ENCODE assay signal across 17 cellular contexts in genomic region chr1:82927753-82928152, GRCh38.
DNase-seq lines count a peak whose midpoint lies in the region; ATAC-seq and TF ChIP-seq lines count a peak whose summit lies in the region.
"Had no signal": no experiment of that assay in that cellular context is flagged by ENCODE, and none has a peak within 500 bp of the region (broad histone marks: within the 10 kb centered on the region; RNA-seq: fewer than 3 reads in every experiment).

No MANE protein-coding gene starts in this region.

- H3K4me2 ChIP-seq in GM23338 = no peak overlapping the region

- H3K9me3 Mint-ChIP-seq in GM23338 (no peaks in the 10 kb centered on the region), endodermal cell (no peaks in the 10 kb centered on the region), nephron (no peaks in the 10 kb centered on the region)

- H4K20me1 ChIP-seq in GM23338 (replicated peaks; ENCODE audit: insufficient read depth) = no peaks in the 10 kb centered on the region

- H3K36me3 Mint-ChIP-seq in GM23338 (ENCODE audit: low read depth) (no peaks in the 10 kb centered on the region), endodermal cell (ENCODE audit: low read depth) (no peaks in the 10 kb centered on the region), nephron (ENCODE audit: low read depth) (no peaks in the 10 kb centered on the region)

- H3K27ac Mint-ChIP-seq in GM23338 = no peak overlapping the region
- H3K27ac Mint-ChIP-seq in endodermal cell = no peak overlapping the region
- peak overlapping the region; percentile 10 to 47 (median 36) for H3K27ac Mint-ChIP-seq in nephron
- H3K27ac Mint-ChIP-seq: CD8-positive, alpha-beta memory T cell had no signal

- no peaks in the 10 kb centered on the region for H3F3A ChIP-seq in GM23338 (replicated peaks; ENCODE audit: low read depth)

- H3K27me3 Mint-ChIP-seq in GM23338 (ENCODE audit: insufficient read depth, low read depth, poor library complexity) (no peaks in the 10 kb centered on the region), endodermal cell (ENCODE audit: insufficient read depth) (no peaks in the 10 kb centered on the region), nephron (ENCODE audit: low read depth) (no peaks in the 10 kb centered on the region)
- H3K27me3 Mint-ChIP-seq: CD8-positive, alpha-beta memory T cell had no signal

- no peaks in the 10 kb centered on the region for H3K79me2 ChIP-seq in GM23338 (replicated peaks; ENCODE audit: insufficient read depth)

- no peak overlapping the region for H3K9ac ChIP-seq in endodermal cell (ENCODE audit: extremely low read depth, low read length, poor library complexity, severe bottlenecking)

- H3K27me3 ChIP-seq in A673 (replicated peaks; ENCODE audit: insufficient read depth, low read depth, low read length, poor library complexity) (no peaks in the 10 kb centered on the region), GM23338 (ENCODE audit: insufficient read depth) (no peaks in the 10 kb centered on the region), endodermal cell (ENCODE audit: control insufficient read depth, insufficient read depth, low read length, poor library complexity, severe bottlenecking) (no peaks in the 10 kb centered on the region)

- intact Hi-C loops in A673 (cut with micrococcal nuclease; ENCODE audit: unreplicated experiment) (no loop called here), posterior vena cava (cut with DNase I) (no loop called here)

- POLR2A ChIA-PET in A673 (lab: Charles Lee; ENCODE audit: low non-redundant PET) = no interaction called here

- CTCF ChIA-PET in A673 (lab: Charles Lee) = no interaction called here

- H3K4me3 Mint-ChIP-seq in GM23338 = no peak overlapping the region
- no peak overlapping the region for H3K4me3 Mint-ChIP-seq in endodermal cell
- H3K4me3 Mint-ChIP-seq in nephron = no peak overlapping the region
- H3K4me3 Mint-ChIP-seq: CD8-positive, alpha-beta memory T cell had no signal

- BruUV-seq in A673 (replicated peaks; lab: Mats Ljungman, UMichigan) = no TSS peak

- H3K36me3 ChIP-seq in A673 (ENCODE audit: insufficient read depth, low read length, poor library complexity, severe bottlenecking) (no peaks in the 10 kb centered on the region), GM23338 (ENCODE audit: insufficient read depth) (no peaks in the 10 kb centered on the region), endodermal cell (ENCODE audit: control insufficient read depth, insufficient read depth, low read length) (no peaks in the 10 kb centered on the region)

- 77% methylated on average over 1 of the region's 1 CpG; no CpG with 5 or more reads in 1 of the 2 experiments for WGBS in endodermal cell (ENCODE audit: insufficient coverage in 1 of 2, insufficient read length in 1 of 2), 2 experiments

- TF ChIP-seq CTCF in A673 (conservative IDR thresholded peaks at IDR 0.05; ENCODE audit: low read depth, low read length) (no peak), GM23338 (conservative IDR thresholded peaks at IDR 0.05; ENCODE audit: low read depth in 2 of 2) (no peak), endodermal cell (conservative IDR thresholded peaks at IDR 0.05) (no peak), nephron (IDR thresholded peaks at IDR 0.05; ENCODE audit: unreplicated experiment in 3 of 3) (no peak)

- 0 out of 2 replicates have a peak overlapping the region, but pooled peaks have one; percentile 11 for H2AFZ ChIP-seq in GM23338

- H3K9me3 ChIP-seq in A673 (ENCODE audit: low read depth, low read length, poor library complexity, severe bottlenecking) (no peaks in the 10 kb centered on the region), endodermal cell (ENCODE audit: control insufficient read depth, low read length) (no peaks in the 10 kb centered on the region)

- H3K9me2 ChIP-seq in GM23338 (ENCODE audit: insufficient read depth) = peaks cover 3% of the 10 kb centered on the region; the same call in 1 of the 2 replicates

- H3K4me3 ChIP-seq in A673 (ENCODE audit: low read depth, low read length, poor library complexity, severe bottlenecking) (no peak overlapping the region), GM23338 (no peak overlapping the region), endodermal cell (ENCODE audit: low read length) (no peak overlapping the region)

- H3K27ac ChIP-seq in A673 (ENCODE audit: low read depth, low read length, poor library complexity, severe bottlenecking) = no peak overlapping the region
- H3K27ac ChIP-seq in GM23338 (ENCODE audit: low read depth) = no peak overlapping the region
- H3K27ac ChIP-seq in endodermal cell (ENCODE audit: low read depth, low read length) = peak overlapping the region; percentile 46
- H3K27ac ChIP-seq: HL-60 had no signal

- H3K4me1 Mint-ChIP-seq in GM23338 (peaks cover 5% of the 10 kb centered on the region; the same call in 2 of the 3 replicates), endodermal cell (peaks cover 9% of the 10 kb centered on the region), nephron (peaks cover 25% of the 10 kb centered on the region)

- no peak for ATAC-seq in GM23338
- ATAC-seq in HG03159 (IDR thresholded peaks at IDR 0.05; ENCODE audit: unreplicated experiment) = no peak

- DNase-seq in A673 (ENCODE audit: low spot score) = peak; percentile 6
- DNase-seq in GM23338 (ENCODE audit: low spot score) = no peak
- DNase-seq in endodermal cell = no peak
- DNase-seq in posterior vena cava (ENCODE audit: low spot score) = no peak
- DNase-seq in NCI-H1417 (lab: John Stamatoyannopoulos, UW) = no peak
- DNase-seq: CD8-positive, alpha-beta memory T cell; GOT3; KBM-7; NCI-H1048; NCI-H1694; NCI-H345; NCI-H526 treated with DMSO at 0.1 percent for 48 hours; OCI-M1; RPMI8226 had no signal

- H3K4me1 ChIP-seq in A673 (ENCODE audit: insufficient read depth, low read length, poor library complexity, severe bottlenecking) (no peaks in the 10 kb centered on the region), GM23338 (ENCODE audit: insufficient read depth) (peaks cover 5% of the 10 kb centered on the region; the same call in 1 of the 2 replicates), endodermal cell (ENCODE audit: control insufficient read depth, insufficient read depth, low read length) (no peaks in the 10 kb centered on the region)

TF ChIP-seq in GM23338, 12 proteins besides CTCF, POLR2A, EP300 and RAD21 (continues in another document):
- no peak for TF ChIP-seq EZH2 (IDR thresholded peaks at IDR 0.05; ENCODE audit: low read depth, unreplicated experiment)
- no peak for TF ChIP-seq ZNF114 (CRISPR knock-in tag; IDR thresholded peaks at IDR 0.05)
- TF ChIP-seq, protein P1, sequence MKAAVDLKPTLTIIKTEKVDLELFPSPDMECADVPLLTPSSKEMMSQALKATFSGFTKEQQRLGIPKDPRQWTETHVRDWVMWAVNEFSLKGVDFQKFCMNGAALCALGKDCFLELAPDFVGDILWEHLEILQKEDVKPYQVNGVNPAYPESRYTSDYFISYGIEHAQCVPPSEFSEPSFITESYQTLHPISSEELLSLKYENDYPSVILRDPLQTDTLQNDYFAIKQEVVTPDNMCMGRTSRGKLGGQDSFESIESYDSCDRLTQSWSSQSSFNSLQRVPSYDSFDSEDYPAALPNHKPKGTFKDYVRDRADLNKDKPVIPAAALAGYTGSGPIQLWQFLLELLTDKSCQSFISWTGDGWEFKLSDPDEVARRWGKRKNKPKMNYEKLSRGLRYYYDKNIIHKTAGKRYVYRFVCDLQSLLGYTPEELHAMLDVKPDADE (IDR thresholded peaks at IDR 0.05) = no peak
- no peak for TF ChIP-seq REST (IDR thresholded peaks at IDR 0.05; ENCODE audit: unreplicated experiment)
- no peak for TF ChIP-seq EZH2phosphoT487 (IDR thresholded peaks at IDR 0.05; ENCODE audit: unreplicated experiment)

Comparison
In these comparisons a context has a peak if more than half of its experiments do, and no peak if none do; other contexts are left out.
1. H3K27ac Mint-ChIP-seq: peak in nephron (3 of 3); none in GM23338 (single experiment) and endodermal cell (single experiment).